1 cellular context compared by ENCODE assay signal in genomic region chr14:28321475-28322244, GRCh38.
TF ChIP-seq lines count a peak whose summit lies in the region.

No MANE protein-coding gene starts in this region.

TF ChIP-seq in neural cell, 6 proteins besides CTCF, POLR2A, EP300 and RAD21 (continued from another document):
- TF ChIP-seq REST (IDR thresholded peaks at IDR 0.05; ENCODE audit: borderline replicate concordance) (peak; percentile 44), POLR2AphosphoS5 (IDR thresholded peaks at IDR 0.05) (peak; percentile 40)
TF ChIP-seq in neural cell: peak in this region for 2.
